Comparison of ENCODE assay signal across 23 cellular contexts in the genomic region with DNA sequence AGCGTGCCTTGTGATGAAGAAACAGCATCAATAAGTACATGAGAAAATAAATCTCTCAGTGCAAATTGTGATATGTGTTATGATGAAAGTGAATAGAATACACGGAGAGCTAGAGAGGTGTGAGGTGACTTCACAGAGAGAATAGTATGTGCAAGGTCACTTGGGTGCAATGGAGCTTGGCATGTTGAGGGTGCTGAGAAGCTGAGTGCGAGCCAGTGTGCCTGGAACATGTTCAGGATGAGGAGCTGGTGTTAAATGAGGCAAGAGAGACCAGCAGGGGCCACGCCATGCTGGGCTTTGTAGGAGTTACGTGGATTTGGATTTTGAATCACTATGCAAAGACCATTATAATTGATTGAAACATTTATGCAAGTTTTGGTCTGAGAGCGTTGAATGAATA.
"Had no signal": no experiment of that assay in that cellular context is flagged by ENCODE, and none has a peak within 500 bp of the region (broad histone marks: within the 10 kb centered on the region; RNA-seq: fewer than 3 reads in every experiment).

No MANE protein-coding gene starts in this region.

- H3K4me1 ChIP-seq: foreskin keratinocyte, prostate gland, spleen, transverse colon, upper lobe of right lung, uterus had no signal

- H3K36me3 Mint-ChIP-seq: naive thymus-derived CD4-positive, alpha-beta T cell had no signal

- H3K27me3 ChIP-seq: esophagus muscularis mucosa, foreskin keratinocyte, gastroesophageal sphincter, spleen, transverse colon, upper lobe of right lung, uterus had no signal

- ATAC-seq: foreskin keratinocyte; gastroesophageal sphincter; naive thymus-derived CD4-positive, alpha-beta T cell; stimulated activated naive B cell treated with anti-CD40 and anti-IgM and Interleukin-4, amounts not matched to agents 10 μg/mL and 1 μg/mL and 100 μg/mL, for 72 hours; upper lobe of right lung had no signal

- FAIRE-seq: endothelial cell of umbilical vein, keratinocyte had no signal

- H3K27ac ChIP-seq: coronary artery, esophagus muscularis mucosa, foreskin keratinocyte, gastroesophageal sphincter, prostate gland, skin epidermis, spleen, thoracic aorta, transverse colon, upper lobe of right lung, uterus had no signal

- H3K36me3 ChIP-seq: esophagus muscularis mucosa, gastroesophageal sphincter, prostate gland, spleen, thoracic aorta, transverse colon, upper lobe of right lung, uterus had no signal

- H3K9me3 ChIP-seq: esophagus muscularis mucosa, gastroesophageal sphincter, prostate gland, spleen, thoracic aorta, transverse colon, upper lobe of right lung, uterus had no signal

- H3K4me3 ChIP-seq: coronary artery, esophagus muscularis mucosa, gastroesophageal sphincter, prostate gland, skin epidermis, spleen, thoracic aorta, transverse colon, upper lobe of right lung, uterus had no signal

- H3K27ac Mint-ChIP-seq: naive thymus-derived CD4-positive, alpha-beta T cell; nephron; stimulated activated naive B cell treated with anti-CD40 and anti-IgM and Interleukin-4, amounts not matched to agents 10 μg/mL and 1 μg/mL and 100 μg/mL, for 72 hours; stimulated activated naive CD8-positive, alpha-beta T cell treated with anti-CD3 and anti-CD28 coated beads, Interleukin-15, Interleukin-2, amounts not matched to agents 100 ng/mL and 50 ng/mL, for 24 hours had no signal

- DNase-seq: dermis blood vessel endothelial cell; effector memory CD4-positive, alpha-beta T cell; foreskin keratinocyte; mesenchymal stem cell; midbrain; naive thymus-derived CD4-positive, alpha-beta T cell; nucleus accumbens; spleen; stimulated activated CD4-positive, alpha-beta T cell treated with anti-CD3 and anti-CD28 coated beads, Interleukin-4, amount 100 ng/mL, for 4 hours; stimulated activated naive B cell treated with anti-CD40 and anti-IgM and Interleukin-4, amounts not matched to agents 10 μg/mL and 1 μg/mL and 100 μg/mL, for 72 hours; transverse colon; upper lobe of right lung; uterus had no signal

- H3K9me3 Mint-ChIP-seq: naive thymus-derived CD4-positive, alpha-beta T cell; nephron; stimulated activated naive B cell treated with anti-CD40 and anti-IgM and Interleukin-4, amounts not matched to agents 10 μg/mL and 1 μg/mL and 100 μg/mL, for 72 hours; stimulated activated naive CD8-positive, alpha-beta T cell treated with anti-CD3 and anti-CD28 coated beads, Interleukin-15, Interleukin-2, amounts not matched to agents 100 ng/mL and 50 ng/mL, for 24 hours had no signal

- H3K4me3 Mint-ChIP-seq: naive thymus-derived CD4-positive, alpha-beta T cell; nephron; stimulated activated naive B cell treated with anti-CD40 and anti-IgM and Interleukin-4, amounts not matched to agents 10 μg/mL and 1 μg/mL and 100 μg/mL, for 72 hours; stimulated activated naive CD8-positive, alpha-beta T cell treated with anti-CD3 and anti-CD28 coated beads, Interleukin-15, Interleukin-2, amounts not matched to agents 100 ng/mL and 50 ng/mL, for 24 hours had no signal

- H3K27me3 Mint-ChIP-seq: stimulated activated naive B cell treated with anti-CD40 and anti-IgM and Interleukin-4, amounts not matched to agents 10 μg/mL and 1 μg/mL and 100 μg/mL, for 72 hours; stimulated activated naive CD8-positive, alpha-beta T cell treated with anti-CD3 and anti-CD28 coated beads, Interleukin-15, Interleukin-2, amounts not matched to agents 100 ng/mL and 50 ng/mL, for 24 hours had no signal

- H3K4me1 Mint-ChIP-seq: naive thymus-derived CD4-positive, alpha-beta T cell had no signal
